In genomic region chr7:47685712-47686376, GRCh38 we compare ENCODE assay signal across 21 cellular contexts.
A peak's percentile ranks its signal among the peaks of the same experiment; 100 is the strongest.
DNase-seq lines count a peak whose midpoint lies in the region; ATAC-seq, FAIRE-seq and TF ChIP-seq lines count a peak whose summit lies in the region.
"Had no signal": no experiment of that assay in that cellular context is flagged by ENCODE, and none has a peak within 500 bp of the region (broad histone marks: within the 10 kb centered on the region; RNA-seq: fewer than 3 reads in every experiment).

No MANE protein-coding gene starts in this region.

- no TSS peak for BruUV-seq in Panc1 (replicated peaks; lab: Mats Ljungman, UMichigan)

- H3K4me3 Mint-ChIP-seq in memory B cell, result no peak overlapping the region
- H3K4me3 Mint-ChIP-seq: CD4-positive, alpha-beta memory T cell had no signal

- peak overlapping the region; percentile 31 for H3K27ac Mint-ChIP-seq in memory B cell
- H3K27ac Mint-ChIP-seq: CD4-positive, alpha-beta memory T cell had no signal

- H3K79me2 ChIP-seq in DOHH2 (ENCODE audit: control insufficient read depth, low read length), result no peaks in the 10 kb centered on the region

- in situ Hi-C loops in Panc1 (cut with HindIII; ENCODE audit: low pct_unique_long_range_greater_than_20kb, low sequenced_read_pairs), result no loop called here

- H3K4me3 ChIP-seq in DOHH2 (ENCODE audit: low read length) (no peak overlapping the region), Panc1 (ENCODE audit: low read depth in 2 of 2, low read length in 2 of 2) (no peak overlapping the region), bronchial epithelial cell (ENCODE audit: low read depth, low read length) (no peak overlapping the region), thyroid gland (replicated peaks in 1 of 3) (no peak overlapping the region)
- H3K4me3 ChIP-seq: GM12878, MG63 had no signal

- WGBS in thyroid gland, 2 donors, result 95% methylated on average over 5 of the region's 5 CpGs

- no peak overlapping the region for H3K27ac ChIP-seq in DOHH2 (ENCODE audit: low read depth, low read length)
- peak overlapping the region; percentile 70 for H3K27ac ChIP-seq in Panc1 (ENCODE audit: low read length)
- no peak overlapping the region for H3K27ac ChIP-seq in thyroid gland

- H3K9me3 ChIP-seq in DOHH2 (ENCODE audit: control insufficient read depth, insufficient read depth, low read length) (no peaks in the 10 kb centered on the region), Panc1 (ENCODE audit: control insufficient read depth, insufficient read depth, low read depth, low read length) (no peaks in the 10 kb centered on the region), thyroid gland (no peaks in the 10 kb centered on the region)
- H3K9me3 ChIP-seq: MG63 had no signal

- H3K27me3 ChIP-seq in DOHH2 (ENCODE audit: control insufficient read depth, low read length) (no peaks in the 10 kb centered on the region), Panc1 (ENCODE audit: control insufficient read depth, insufficient read depth, low read length) (no peaks in the 10 kb centered on the region), bronchial epithelial cell (ENCODE audit: control insufficient read depth, insufficient read depth, low read length) (no peaks in the 10 kb centered on the region), thyroid gland (no peaks in the 10 kb centered on the region)
- H3K27me3 ChIP-seq: MG63 had no signal

- H4K20me1 ChIP-seq in DOHH2 (ENCODE audit: control insufficient read depth, insufficient read depth, low read depth, low read length), result no peaks in the 10 kb centered on the region

- H3K36me3 ChIP-seq in DOHH2 (ENCODE audit: control insufficient read depth, low read length), result no peaks in the 10 kb centered on the region
- H3K36me3 ChIP-seq in Panc1 (ENCODE audit: control insufficient read depth, insufficient read depth, low read length), result no peaks in the 10 kb centered on the region
- no peaks in the 10 kb centered on the region for H3K36me3 ChIP-seq in bronchial epithelial cell (ENCODE audit: control insufficient read depth, insufficient read depth, low read length)
- no peaks in the 10 kb centered on the region for H3K36me3 ChIP-seq in thyroid gland
- H3K36me3 ChIP-seq: MG63 had no signal

- no peaks in the 10 kb centered on the region for H3K9me2 ChIP-seq in DOHH2 (replicated peaks; ENCODE audit: control insufficient read depth, low read length)

- H3K4me1 Mint-ChIP-seq in memory B cell, result peaks cover 17% of the 10 kb centered on the region
- H3K4me1 Mint-ChIP-seq: CD4-positive, alpha-beta memory T cell had no signal

- TF ChIP-seq CTCF in DOHH2 (IDR thresholded peaks at IDR 0.05; ENCODE audit: low read depth, low read length, poor library complexity, severe bottlenecking) (no peak), Panc1 (IDR thresholded peaks at IDR 0.05) (no peak), bronchial epithelial cell (IDR thresholded peaks at IDR 0.05; ENCODE audit: insufficient read depth, low read length, severe bottlenecking) (no peak), thyroid gland (IDR thresholded peaks at IDR 0.05) (no peak)

- H3K27me3 Mint-ChIP-seq in memory B cell, result no peaks in the 10 kb centered on the region
- H3K27me3 Mint-ChIP-seq: CD4-positive, alpha-beta memory T cell had no signal

- peaks cover 45% of the 10 kb centered on the region for H3K4me1 ChIP-seq in DOHH2 (ENCODE audit: control insufficient read depth, low read length)
- H3K4me1 ChIP-seq in Panc1 (ENCODE audit: control insufficient read depth, insufficient read depth, low read length), result peaks cover 33% of the 10 kb centered on the region
- H3K4me1 ChIP-seq in thyroid gland, result no peaks in the 10 kb centered on the region

- FAIRE-seq in bronchial epithelial cell (lab: Jason Lieb, UNC), result peak; percentile 43
- FAIRE-seq: GM12878, GM18507, H54, RCC 7860 had no signal

- no peak for DNase-seq in Panc1 (ENCODE audit: low read depth, low spot score)
- DNase-seq in bronchial epithelial cell (ENCODE audit: low read depth), result peak; percentile 51
- no peak for DNase-seq in memory B cell (ENCODE audit: low spot score in 2 of 2)
- DNase-seq in NCI-H2029 treated with DMSO at 0.1 percent for 48 hours (lab: John Stamatoyannopoulos, UW), result no peak
- DNase-seq in NCI-H2227 treated with DMSO at 0.1 percent for 48 hours (lab: John Stamatoyannopoulos, UW), result no peak
- DNase-seq in SKM-1 treated with dmso at 0.1 percent for 144 hours (lab: John Stamatoyannopoulos, UW; ENCODE audit: unreplicated experiment), result no peak
- DNase-seq in thyroid gland, result no peak
- DNase-seq: 8988T; Calu3; CD4-positive, alpha-beta memory T cell; GDM1; Karpas-422; MG63; NCI-H1092 treated with DMSO at 0.1 percent for 48 hours; NCI-H524 treated with DMSO at 0.1 percent for 48 hours; SHP77 had no signal

- intact Hi-C loops in Panc1 (cut with micrococcal nuclease; ENCODE audit: unreplicated experiment), result no loop called here
- intact Hi-C loops in thyroid gland (cut with DNase I), result no loop called here

- CTCF ChIA-PET in Panc1 (lab: Charles Lee), result interaction anchor here (0.6 to 0.7 kb wide), 2 partner anchors 19 to 80 kb away, joined by 5 to 6 read pairs; no protein-coding TSS in a partner anchor

- H3K36me3 Mint-ChIP-seq in memory B cell, result no peaks in the 10 kb centered on the region
- H3K36me3 Mint-ChIP-seq: CD4-positive, alpha-beta memory T cell had no signal

- no peak for TF ChIP-seq POLR2A in thyroid gland (IDR thresholded peaks at IDR 0.05)

- POLR2A ChIA-PET in Panc1 (lab: Charles Lee), result no interaction called here

- no peaks in the 10 kb centered on the region for H3K9me3 Mint-ChIP-seq in memory B cell
- H3K9me3 Mint-ChIP-seq: CD4-positive, alpha-beta memory T cell had no signal

- no peak; the same call in 1 of the 2 replicates for ATAC-seq in Panc1
- ATAC-seq in memory B cell (ENCODE audit: low read depth), result no peak
- ATAC-seq: GM12878 had no signal

- 0 out of 2 replicates have a peak overlapping the region, but pooled peaks have one; percentile 4 for H3K4me2 ChIP-seq in DOHH2 (ENCODE audit: low read length)

- H3F3A ChIP-seq in DOHH2 (ENCODE audit: control insufficient read depth, insufficient read depth), result peaks cover under 1% of the 10 kb centered on the region; the same call in 1 of the 2 replicates
